Comparison of ENCODE assay signal across 23 cellular contexts in genomic region chr10:97150191-97150590, GRCh38. TPM values are rescaled to one million over a fixed set of nuclear protein-coding genes. Genes with fewer than 3 reads are reported as not detected.
DNase-seq lines count a peak whose midpoint lies in the region; ATAC-seq and TF ChIP-seq lines count a peak whose summit lies in the region.
"Had no signal": no experiment of that assay in that cellular context is flagged by ENCODE, and none has a peak within 500 bp of the region (broad histone marks: within the 10 kb centered on the region; RNA-seq: fewer than 3 reads in every experiment).

No MANE protein-coding gene starts in this region.

- H3K36me3 Mint-ChIP-seq in brain (peaks cover 23% of the 10 kb centered on the region), nephron progenitor cell (ENCODE audit: low read depth) (peaks cover 11% of the 10 kb centered on the region), type B pancreatic cell (no peaks in the 10 kb centered on the region)
- H3K36me3 Mint-ChIP-seq: CD4-positive, alpha-beta memory T cell had no signal

- no peak for ATAC-seq in GM21576 (IDR thresholded peaks at IDR 0.05; ENCODE audit: unreplicated experiment)
- ATAC-seq: GM12878, HepG2, Right ventricle myocardium inferior had no signal

- H3K27ac ChIP-seq in vagina = no peak overlapping the region

- H3K4me1 ChIP-seq in vagina = no peaks in the 10 kb centered on the region
- H3K4me1 ChIP-seq: BE2C had no signal

- DNase-seq in activated effector memory CD4-positive, alpha-beta T cell treated with anti-CD3 and anti-CD28 coated beads, Interleukin-2, amount 50 U/mL, for 16 hours = peak; percentile 8
- DNase-seq in activated effector memory CD4-positive, alpha-beta T cell treated with Interleukin-2 at 50 U/mL for 16 hours = no peak
- peak; percentile 66 for DNase-seq in nephron progenitor cell
- no peak for DNase-seq in type B pancreatic cell (ENCODE audit: extremely low spot score, unreplicated experiment)
- no peak for DNase-seq in vagina (ENCODE audit: extremely low spot score in 2 of 2)
- no peak for DNase-seq in OCI-M2 (lab: John Stamatoyannopoulos, UW; ENCODE audit: unreplicated experiment)
- DNase-seq: BE2C; CD4-positive, alpha-beta memory T cell; DMS153; GF-D8; H9; KBM-7; MV-4-11; NCI-H1417 treated with DMSO at 0.1 percent for 48 hours; NCI-H2029 treated with DMSO at 0.1 percent for 48 hours; NCI-H2171 had no signal

- intact Hi-C loops in vagina (cut with DNase I) = loop anchor here (5.0 kb wide), 1 partner anchor 1778 kb away; no protein-coding TSS in a partner anchor

- H3K4me3 Mint-ChIP-seq in brain (peak overlapping the region in 2 of 5 experiments; percentile 17 to 50), nephron progenitor cell (no peak overlapping the region), type B pancreatic cell (peak overlapping the region; percentile 52)
- H3K4me3 Mint-ChIP-seq: CD4-positive, alpha-beta memory T cell; H9 had no signal

- peaks cover 8% of the 10 kb centered on the region for H3K27me3 Mint-ChIP-seq in brain
- H3K27me3 Mint-ChIP-seq in nephron progenitor cell (ENCODE audit: low read depth, poor library complexity) = peaks cover 15% of the 10 kb centered on the region
- H3K27me3 Mint-ChIP-seq in type B pancreatic cell = peaks cover 4% of the 10 kb centered on the region
- H3K27me3 Mint-ChIP-seq: CD4-positive, alpha-beta memory T cell had no signal

- TF ChIP-seq CTCF in brain (conservative IDR thresholded peaks at IDR 0.05) = no peak
- TF ChIP-seq CTCF in nephron progenitor cell (IDR thresholded peaks at IDR 0.05) = no peak
- no peak for TF ChIP-seq CTCF in type B pancreatic cell (conservative IDR thresholded peaks at IDR 0.05)
- no peak for TF ChIP-seq CTCF in vagina (IDR thresholded peaks at IDR 0.05)

- H3K4me1 Mint-ChIP-seq in brain = peaks cover 54% of the 10 kb centered on the region
- H3K4me1 Mint-ChIP-seq in nephron progenitor cell = peaks cover 81% of the 10 kb centered on the region
- peaks cover 29% of the 10 kb centered on the region for H3K4me1 Mint-ChIP-seq in type B pancreatic cell (ENCODE audit: unreplicated experiment)
- H3K4me1 Mint-ChIP-seq: CD4-positive, alpha-beta memory T cell had no signal

- H3K27ac Mint-ChIP-seq in brain (peak overlapping the region in 4 of 5 experiments; percentile 4 to 85 (median 59)), nephron progenitor cell (peak overlapping the region; percentile 98), type B pancreatic cell (peak overlapping the region; percentile 35)
- H3K27ac Mint-ChIP-seq: CD4-positive, alpha-beta memory T cell; H9 had no signal

- H3K27me3 ChIP-seq in vagina = no peaks in the 10 kb centered on the region
- H3K27me3 ChIP-seq: BE2C had no signal

- H3K9me3 ChIP-seq in vagina = no peaks in the 10 kb centered on the region
- H3K9me3 ChIP-seq: BE2C had no signal

- no peak overlapping the region for H3K4me3 ChIP-seq in vagina
- H3K4me3 ChIP-seq: GM12878 had no signal

- TF ChIP-seq POLR2A in vagina (IDR thresholded peaks at IDR 0.05) = no peak

- peaks cover 0 to 4% (median 0%) of the 10 kb centered on the region in 5 experiments for H3K9me3 Mint-ChIP-seq in brain
- no peaks in the 10 kb centered on the region for H3K9me3 Mint-ChIP-seq in nephron progenitor cell
- H3K9me3 Mint-ChIP-seq in type B pancreatic cell = no peaks in the 10 kb centered on the region
- H3K9me3 Mint-ChIP-seq: CD4-positive, alpha-beta memory T cell; H9 had no signal

- no peaks in the 10 kb centered on the region for H3K36me3 ChIP-seq in vagina
- H3K36me3 ChIP-seq: BE2C had no signal

RNA-seq across cellular contexts. Expression of gene SLIT1, which starts 35.6 kb away (rescaled TPM):
- 24.9 TPM for polyA plus RNA-seq in brain (ENCODE audit: insufficient read depth, low read depth, low replicate concordance)
- total RNA-seq in type B pancreatic cell (ENCODE audit: low replicate concordance) (2.2 and 55.7 TPM in 2 replicates), vagina (0.49 TPM)
- total RNA-seq: A172, SK-MEL-5 had no signal

Comparison
In these comparisons a context has a peak if more than half of its experiments do, and no peak if none do; other contexts are left out.
1. DNase-seq: peak in activated effector memory CD4-positive, alpha-beta T cell treated with anti-CD3 and anti-CD28 coated beads, Interleukin-2, amount 50 U/mL, for 16 hours (single experiment) and nephron progenitor cell (single experiment); none in activated effector memory CD4-positive, alpha-beta T cell treated with Interleukin-2 at 50 U/mL for 16 hours (single experiment), type B pancreatic cell (single experiment), vagina (0 of 2) and OCI-M2 (single experiment).
2. H3K27ac Mint-ChIP-seq: peak in every context shown above with its lines; median percentile 98 in nephron progenitor cell; 59 in brain; 35 in type B pancreatic cell.